Comparison of ENCODE assay signal across 19 cellular contexts in genomic region chr20:33337119-33337518, GRCh38. TPM values are rescaled to one million over a fixed set of nuclear protein-coding genes. Genes with fewer than 3 reads are reported as not detected.
DNase-seq lines count a peak whose midpoint lies in the region; ATAC-seq, FAIRE-seq and TF ChIP-seq lines count a peak whose summit lies in the region.
"Had no signal": no experiment of that assay in that cellular context is flagged by ENCODE, and none has a peak within 500 bp of the region (broad histone marks: within the 10 kb centered on the region; RNA-seq: fewer than 3 reads in every experiment).

No MANE protein-coding gene starts in this region.

- no peaks in the 10 kb centered on the region for H3K79me2 ChIP-seq in PC-3 (ENCODE audit: low read length)

- intact Hi-C loops in PC-3 (cut with micrococcal nuclease) = no loop called here
- intact Hi-C loops in activated CD4-positive, alpha-beta T cell treated with anti-CD3 and anti-CD28 coated beads for 36 hours (cut with DNase I, micrococcal nuclease) = no loop called here

- no peaks in the 10 kb centered on the region for H3K4me1 Mint-ChIP-seq in activated CD4-positive, alpha-beta T cell treated with anti-CD3 and anti-CD28 coated beads for 36 hours
- H3K4me1 Mint-ChIP-seq in stimulated activated effector memory CD8-positive, alpha-beta T cell treated with anti-CD3 and anti-CD28 coated beads, Interleukin-12 subunit alpha, Interleukin-12 subunit beta, amount 100 ng/mL, for 72 hours = no peaks in the 10 kb centered on the region

- peak overlapping the region; percentile 27; the same call in 1 of the 2 replicates for H3K4me3 ChIP-seq in BLaER1
- no peak overlapping the region for H3K4me3 ChIP-seq in PC-3 (ENCODE audit: low read length)
- no peak overlapping the region for H3K4me3 ChIP-seq in fibroblast of mammary gland (ENCODE audit: control insufficient read depth, low read depth, low read length)
- H3K4me3 ChIP-seq: Peyer's patch had no signal

- TF ChIP-seq CTCF in PC-3 (conservative IDR thresholded peaks at IDR 0.05; ENCODE audit: low read depth, low read length) = peak; percentile 21; the same call in 1 of the 2 replicates
- TF ChIP-seq CTCF in fibroblast of mammary gland (conservative IDR thresholded peaks at IDR 0.05; ENCODE audit: control insufficient read depth, insufficient read depth, low read depth, low read length) = no peak

- H3K9me3 Mint-ChIP-seq in activated CD4-positive, alpha-beta T cell treated with anti-CD3 and anti-CD28 coated beads for 36 hours (ENCODE audit: low read depth) = no peaks in the 10 kb centered on the region
- H3K9me3 Mint-ChIP-seq in stimulated activated effector memory CD8-positive, alpha-beta T cell treated with anti-CD3 and anti-CD28 coated beads, Interleukin-12 subunit alpha, Interleukin-12 subunit beta, amount 100 ng/mL, for 72 hours = no peaks in the 10 kb centered on the region
- H3K9me3 Mint-ChIP-seq: CD8-positive, alpha-beta T cell; H9 had no signal

- no peak overlapping the region for H3K4me3 Mint-ChIP-seq in activated CD4-positive, alpha-beta T cell treated with anti-CD3 and anti-CD28 coated beads for 36 hours
- H3K4me3 Mint-ChIP-seq in stimulated activated effector memory CD8-positive, alpha-beta T cell treated with anti-CD3 and anti-CD28 coated beads, Interleukin-12 subunit alpha, Interleukin-12 subunit beta, amount 100 ng/mL, for 72 hours = no peak overlapping the region
- H3K4me3 Mint-ChIP-seq: CD8-positive, alpha-beta T cell; H9 had no signal

- H3K27me3 ChIP-seq in BLaER1 (no peaks in the 10 kb centered on the region), PC-3 (ENCODE audit: low read length) (peaks cover 4% of the 10 kb centered on the region; the same call in 1 of the 2 replicates)
- H3K27me3 ChIP-seq: Peyer's patch had no signal

- no peak overlapping the region; the same call in 1 of the 2 replicates for H3K9ac ChIP-seq in BLaER1
- no peak overlapping the region for H3K9ac ChIP-seq in PC-3 (ENCODE audit: low read length)

- no TSS peak for BruUV-seq in PC-3 (replicated peaks; lab: Mats Ljungman, UMichigan)

- H3K4me2 ChIP-seq in BLaER1 (peak overlapping the region; percentile 90), PC-3 (ENCODE audit: low read length) (no peak overlapping the region)

- CTCF ChIA-PET in PC-3 (lab: Charles Lee) = interaction anchor here (0.6 kb wide), 1 partner anchor 730 kb away, joined by 3 read pairs; no protein-coding TSS in a partner anchor
- CTCF ChIA-PET in activated CD4-positive, alpha-beta T cell treated with anti-CD3 and anti-CD28 coated beads for 36 hours (lab: Charles Lee) = no interaction called here

- H3K36me3 ChIP-seq in BLaER1 = no peaks in the 10 kb centered on the region
- H3K36me3 ChIP-seq in PC-3 (ENCODE audit: low read depth, low read length) = no peaks in the 10 kb centered on the region
- H3K36me3 ChIP-seq: Peyer's patch had no signal

- no peak overlapping the region for H2AFZ ChIP-seq in PC-3 (ENCODE audit: low read length)

- peak; percentile 10 for ATAC-seq in GM21529 (IDR thresholded peaks at IDR 0.05; ENCODE audit: unreplicated experiment)
- 0 out of 2 replicates have a peak, but pooled peaks have one; percentile 27 for ATAC-seq in PC-3
- no peak for ATAC-seq in SK-N-SH treated with all-trans-retinoic acid at 6 μM for 48 hours
- no peak for ATAC-seq in activated CD4-positive, alpha-beta T cell treated with anti-CD3 and anti-CD28 coated beads for 36 hours
- no peak for ATAC-seq in stimulated activated effector memory CD8-positive, alpha-beta T cell treated with anti-CD3 and anti-CD28 coated beads, Interleukin-12 subunit alpha, Interleukin-12 subunit beta, amount 100 ng/mL, for 72 hours
- ATAC-seq: CD8-positive, alpha-beta T cell had no signal

- H3F3A ChIP-seq in PC-3 (ENCODE audit: low read length, unreplicated experiment) = no peaks in the 10 kb centered on the region

- H3K9me3 ChIP-seq in BLaER1 = no peaks in the 10 kb centered on the region
- H3K9me3 ChIP-seq in PC-3 (ENCODE audit: low read length) = no peaks in the 10 kb centered on the region
- H3K9me3 ChIP-seq: Peyer's patch had no signal

- no peak for FAIRE-seq in HTR-8/SVneo (lab: Jason Lieb, UNC)

- no peaks in the 10 kb centered on the region for H3K27me3 Mint-ChIP-seq in activated CD4-positive, alpha-beta T cell treated with anti-CD3 and anti-CD28 coated beads for 36 hours

- POLR2A ChIA-PET in PC-3 (lab: Charles Lee; ENCODE audit: unreplicated experiment) = no interaction called here
- POLR2A ChIA-PET in activated CD4-positive, alpha-beta T cell treated with anti-CD3 and anti-CD28 coated beads for 36 hours (lab: Charles Lee) = no interaction called here

- H3K27ac ChIP-seq in BLaER1 (no peak overlapping the region), PC-3 (ENCODE audit: low read length) (no peak overlapping the region)
- H3K27ac ChIP-seq: Peyer's patch had no signal

- no peaks in the 10 kb centered on the region for H3K36me3 Mint-ChIP-seq in activated CD4-positive, alpha-beta T cell treated with anti-CD3 and anti-CD28 coated beads for 36 hours (ENCODE audit: low read depth)
- no peaks in the 10 kb centered on the region for H3K36me3 Mint-ChIP-seq in stimulated activated effector memory CD8-positive, alpha-beta T cell treated with anti-CD3 and anti-CD28 coated beads, Interleukin-12 subunit alpha, Interleukin-12 subunit beta, amount 100 ng/mL, for 72 hours
- H3K36me3 Mint-ChIP-seq: CD8-positive, alpha-beta T cell had no signal

- H3K27ac Mint-ChIP-seq in activated CD4-positive, alpha-beta T cell treated with anti-CD3 and anti-CD28 coated beads for 36 hours = no peak overlapping the region
- H3K27ac Mint-ChIP-seq in stimulated activated effector memory CD8-positive, alpha-beta T cell treated with anti-CD3 and anti-CD28 coated beads, Interleukin-12 subunit alpha, Interleukin-12 subunit beta, amount 100 ng/mL, for 72 hours = no peak overlapping the region
- H3K27ac Mint-ChIP-seq: CD8-positive, alpha-beta T cell; IgD-negative memory B cell had no signal

- H4K20me1 ChIP-seq in BLaER1 = no peaks in the 10 kb centered on the region
- no peaks in the 10 kb centered on the region for H4K20me1 ChIP-seq in PC-3 (ENCODE audit: low read length)

- peaks cover 60% of the 10 kb centered on the region for H3K4me1 ChIP-seq in BLaER1
- no peaks in the 10 kb centered on the region for H3K4me1 ChIP-seq in PC-3 (ENCODE audit: insufficient read depth, low read length)
- H3K4me1 ChIP-seq: Peyer's patch had no signal

- peak; percentile 10 for DNase-seq in PC-3
- peak; percentile 2 for DNase-seq in fibroblast of mammary gland (ENCODE audit: low read depth)
- DNase-seq in activated CD4-positive, alpha-beta T cell treated with anti-CD3 and anti-CD28 coated beads for 36 hours = no peak
- DNase-seq in stimulated activated effector memory CD8-positive, alpha-beta T cell treated with anti-CD3 and anti-CD28 coated beads, Interleukin-12 subunit alpha, Interleukin-12 subunit beta, amount 100 ng/mL, for 72 hours (ENCODE audit: low spot score in 2 of 2) = no peak
- no peak for DNase-seq in HTR-8/SVneo (ENCODE audit: insufficient read length, low spot score)
- DNase-seq: CD8-positive, alpha-beta T cell; H9; NCI-H1092; NCI-H2107; NCI-H446; NCI-H774; Peyer's patch; SIG-M5; SW 1271 had no signal

- no peaks in the 10 kb centered on the region for H3K9me2 ChIP-seq in PC-3 (replicated peaks; ENCODE audit: low read length)

TF ChIP-seq in SK-N-SH treated with all-trans-retinoic acid at 6 μM for 48 hours, 23 proteins besides CTCF, POLR2A, EP300 and RAD21:
- no peak for TF ChIP-seq CREB5 (CRISPR knock-in tag; IDR thresholded peaks at IDR 0.05; ENCODE audit: low read depth)
- TF ChIP-seq RARB (CRISPR knock-in tag; IDR thresholded peaks at IDR 0.05) = no peak
- TF ChIP-seq ZNF565 (CRISPR knock-in tag; conservative IDR thresholded peaks at IDR 0.05; ENCODE audit: low read depth) = no peak
- no peak for TF ChIP-seq ZFP3 (CRISPR knock-in tag; IDR thresholded peaks at IDR 0.05)
TF ChIP-seq in SK-N-SH treated with all-trans-retinoic acid at 6 μM for 48 hours: peak in this region for 0.

RNA-seq across cellular contexts. Expression of gene BPIFB1, which starts 54.1 kb away (rescaled TPM):
- not detected in 2 replicates for total RNA-seq in PC-3 (2014; rRNA removed)
- total RNA-seq in activated CD4-positive, alpha-beta T cell treated with anti-CD3 and anti-CD28 coated beads for 36 hours = not detected
- total RNA-seq: CD8-positive, alpha-beta T cell; Daoy; H9; Peyer's patch had no signal

Comparison
In these comparisons a context has a peak if more than half of its experiments do, and no peak if none do; other contexts are left out.
1. ATAC-seq: peak in GM21529 (single experiment) and PC-3 (single experiment); none in SK-N-SH treated with all-trans-retinoic acid at 6 μM for 48 hours (single experiment), activated CD4-positive, alpha-beta T cell treated with anti-CD3 and anti-CD28 coated beads for 36 hours (single experiment) and stimulated activated effector memory CD8-positive, alpha-beta T cell treated with anti-CD3 and anti-CD28 coated beads, Interleukin-12 subunit alpha, Interleukin-12 subunit beta, amount 100 ng/mL, for 72 hours (single experiment).
2. DNase-seq: peak in PC-3 (single experiment) and fibroblast of mammary gland (single experiment); none in activated CD4-positive, alpha-beta T cell treated with anti-CD3 and anti-CD28 coated beads for 36 hours (single experiment), stimulated activated effector memory CD8-positive, alpha-beta T cell treated with anti-CD3 and anti-CD28 coated beads, Interleukin-12 subunit alpha, Interleukin-12 subunit beta, amount 100 ng/mL, for 72 hours (0 of 2) and HTR-8/SVneo (single experiment).